In the genomic region with DNA sequence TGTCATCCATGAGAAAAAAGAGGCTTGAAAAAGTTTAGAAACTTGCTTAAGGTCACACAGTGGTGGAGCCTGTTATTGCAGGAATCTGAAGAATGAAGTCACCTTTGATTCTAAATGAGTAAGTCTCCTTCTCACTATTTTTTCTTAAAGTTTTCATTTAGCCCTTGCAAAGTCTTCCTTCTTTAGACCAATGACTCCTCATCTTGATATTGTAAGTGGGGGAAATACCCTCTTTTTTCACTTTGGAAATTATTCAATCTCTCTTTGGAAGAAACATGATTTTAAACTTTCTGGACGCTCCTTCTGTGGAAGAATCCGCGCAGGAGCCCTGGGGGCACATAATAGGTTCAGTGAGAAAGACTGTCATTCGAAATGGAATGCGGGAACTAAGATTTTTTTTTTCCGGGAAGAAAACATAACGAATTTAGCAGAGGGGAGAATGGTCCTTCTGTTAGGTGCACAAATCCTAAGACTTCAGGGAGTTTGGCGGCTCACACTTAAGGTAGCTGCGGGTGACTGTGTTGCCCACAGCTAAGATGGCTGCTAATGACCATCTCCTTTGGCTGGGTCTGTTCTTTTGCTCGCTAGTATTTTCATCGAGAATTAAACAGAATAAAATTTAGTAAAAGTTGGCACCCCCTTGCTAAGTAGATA, we compare ENCODE assay signal across 8 cellular contexts. TPM values are rescaled to one million over a fixed set of nuclear protein-coding genes. Genes with fewer than 3 reads are reported as not detected.
A peak's percentile ranks its signal among the peaks of the same experiment; 100 is the strongest.
DNase-seq lines count a peak whose midpoint lies in the region; ATAC-seq and TF ChIP-seq lines count a peak whose summit lies in the region.

No MANE protein-coding gene starts in this region.

- H3K4me3 ChIP-seq in CD8-positive, alpha-beta T cell (ENCODE audit: low read depth, low read length): peak overlapping the region; percentile 69
- peak overlapping the region; percentile 69 for H3K4me3 ChIP-seq in retinal pigment epithelial cell (ENCODE audit: low read length)

- H3K27ac ChIP-seq in CD8-positive, alpha-beta T cell (ENCODE audit: low read depth, low read length): peak overlapping the region; percentile 45

- intact Hi-C loops in CD8-positive, alpha-beta T cell (cut with DNase I, micrococcal nuclease): loop anchor here (1.0 to 10.0 kb wide), 12 partner anchors 47 to 679 kb away; partner anchors contain the start of genes APPL1 (in 2 of the 2), HTD2 (in 2 of the 2), PDE12 (in 2 of the 2) and PDHB (in 2 of the 2)
- intact Hi-C loops in left ventricle myocardium superior (cut with micrococcal nuclease): no loop called here

- peaks cover 30% of the 10 kb centered on the region for H3K4me1 ChIP-seq in CD8-positive, alpha-beta T cell (ENCODE audit: insufficient read depth, low read length)

- peak; percentile 45 for TF ChIP-seq CTCF in CD8-positive, alpha-beta T cell (IDR thresholded peaks at IDR 0.05)
- TF ChIP-seq CTCF in retinal pigment epithelial cell (conservative IDR thresholded peaks at IDR 0.05; ENCODE audit: low read depth, low read length): peak; percentile 37

- no peaks in the 10 kb centered on the region for H3K36me3 ChIP-seq in CD8-positive, alpha-beta T cell (ENCODE audit: insufficient read depth, low read length)

- peak; percentile 68 for ATAC-seq in CD8-positive, alpha-beta T cell
- ATAC-seq in GM18870 (IDR thresholded peaks at IDR 0.05; ENCODE audit: unreplicated experiment) (peak; percentile 44), HG03097 (IDR thresholded peaks at IDR 0.05; ENCODE audit: low FRiP score, unreplicated experiment) (peak; percentile 38), left ventricle myocardium superior (peak; percentile 71)
- ATAC-seq in activated naive CD8-positive, alpha-beta T cell treated with anti-CD3 and anti-CD28 coated beads, Interleukin-2, amount 50 U/mL, for 24 hours: peak; percentile 55

- POLR2A ChIA-PET in CD8-positive, alpha-beta T cell (lab: Charles Lee): interaction anchor here (0.6 to 1.8 kb wide), 9 partner anchors 15 to 1162 kb away, joined by 3 to 25 read pairs (median 4); partner anchors contain the start of genes ARF4, DENND6A and PDE12

- H3K27me3 Mint-ChIP-seq in CD8-positive, alpha-beta T cell (ENCODE audit: low read depth): no peaks in the 10 kb centered on the region
- H3K27me3 Mint-ChIP-seq in activated naive CD8-positive, alpha-beta T cell treated with anti-CD3 and anti-CD28 coated beads, Interleukin-2, amount 50 U/mL, for 24 hours: no peaks in the 10 kb centered on the region

- peaks cover 41% of the 10 kb centered on the region for H3K4me1 Mint-ChIP-seq in CD8-positive, alpha-beta T cell (ENCODE audit: low read depth)
- H3K4me1 Mint-ChIP-seq in activated naive CD8-positive, alpha-beta T cell treated with anti-CD3 and anti-CD28 coated beads, Interleukin-2, amount 50 U/mL, for 24 hours: peaks cover 44% of the 10 kb centered on the region

- H3K36me3 Mint-ChIP-seq in CD8-positive, alpha-beta T cell: peaks cover 27% of the 10 kb centered on the region
- peaks cover 29% of the 10 kb centered on the region for H3K36me3 Mint-ChIP-seq in activated naive CD8-positive, alpha-beta T cell treated with anti-CD3 and anti-CD28 coated beads, Interleukin-2, amount 50 U/mL, for 24 hours (ENCODE audit: low read depth)

- H3K4me3 Mint-ChIP-seq in CD8-positive, alpha-beta T cell: peak overlapping the region; percentile 95
- peak overlapping the region; percentile 94 for H3K4me3 Mint-ChIP-seq in activated naive CD8-positive, alpha-beta T cell treated with anti-CD3 and anti-CD28 coated beads, Interleukin-2, amount 50 U/mL, for 24 hours

- no peaks in the 10 kb centered on the region for H3K27me3 ChIP-seq in CD8-positive, alpha-beta T cell (ENCODE audit: insufficient read depth, low read length)

- H3K9me3 ChIP-seq in CD8-positive, alpha-beta T cell (ENCODE audit: low read length): no peaks in the 10 kb centered on the region

- CTCF ChIA-PET in CD8-positive, alpha-beta T cell (lab: Charles Lee): interaction anchor here (0.7 to 1.1 kb wide), 2 partner anchors 110 kb away, joined by 3 read pairs; no protein-coding TSS in a partner anchor

- DNase-seq in CD8-positive, alpha-beta T cell: peak in 3 of 7 experiments; percentile 40 to 61 (median 58)
- DNase-seq in NOMO-1 treated with dmso at 0.1 percent for 144 hours (lab: John Stamatoyannopoulos, UW; ENCODE audit: unreplicated experiment) (peak; percentile 68), left ventricle myocardium superior (peak; percentile 39), retinal pigment epithelial cell (ENCODE audit: low read depth) (peak; percentile 76), midbrain (lab: John Stamatoyannopoulos, UW) (no peak)
- peak; percentile 48 for DNase-seq in activated naive CD8-positive, alpha-beta T cell treated with anti-CD3 and anti-CD28 coated beads, Interleukin-2, amount 50 U/mL, for 24 hours

- H3K27ac Mint-ChIP-seq in CD8-positive, alpha-beta T cell: peak overlapping the region; percentile 95
- peak overlapping the region; percentile 97 for H3K27ac Mint-ChIP-seq in activated naive CD8-positive, alpha-beta T cell treated with anti-CD3 and anti-CD28 coated beads, Interleukin-2, amount 50 U/mL, for 24 hours

- H3K9me3 Mint-ChIP-seq in CD8-positive, alpha-beta T cell: no peaks in the 10 kb centered on the region
- H3K9me3 Mint-ChIP-seq in activated naive CD8-positive, alpha-beta T cell treated with anti-CD3 and anti-CD28 coated beads, Interleukin-2, amount 50 U/mL, for 24 hours: no peaks in the 10 kb centered on the region

RNA-seq across cellular contexts. Expression of gene SLMAP, which starts 0.6 kb away (rescaled TPM):
- 10 to 100 TPM; 55.0 to 56.7 TPM for total RNA-seq in CD8-positive, alpha-beta T cell
- total RNA-seq in left ventricle myocardium superior: 263 TPM
